Comparison of ENCODE assay signal across 1 cellular context in the genomic region with DNA sequence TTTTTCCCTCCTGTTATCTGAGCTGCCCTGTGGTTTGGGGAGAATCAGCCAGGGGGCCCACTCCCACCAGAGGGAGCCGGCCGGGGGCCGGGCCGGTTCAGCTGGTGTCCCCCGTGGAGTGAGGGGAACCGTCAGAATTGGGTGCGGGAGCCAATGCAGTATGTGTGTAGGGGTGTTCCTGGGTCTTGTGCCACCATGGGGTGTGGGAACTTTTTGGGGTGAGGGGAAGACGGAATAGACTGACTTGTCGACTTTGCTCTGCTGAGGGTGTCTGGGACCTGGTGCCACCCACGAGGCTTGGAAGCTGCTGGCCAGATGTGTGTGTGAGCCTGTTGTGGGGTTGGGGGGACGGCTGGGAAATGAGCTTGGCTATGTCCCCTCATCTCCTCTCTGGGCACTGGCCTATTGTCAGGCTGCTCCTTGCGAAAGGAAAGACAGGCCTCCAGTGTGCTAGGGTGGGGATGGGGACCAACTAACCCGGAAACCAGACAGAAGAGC.
TF ChIP-seq lines count a peak whose summit lies in the region.

No MANE protein-coding gene starts in this region.

TF ChIP-seq in HepG2, 621 proteins besides CTCF, POLR2A, EP300 and RAD21:
- TF ChIP-seq HES4 (CRISPR knock-in tag; IDR thresholded peaks at IDR 0.05; ENCODE audit: borderline replicate concordance): no peak
- 0 out of 2 replicates have a peak, but pooled peaks have one; percentile 8 for TF ChIP-seq HNRNPL (IDR thresholded peaks at IDR 0.05; ENCODE audit: low read depth, low read length)
- no peak for TF ChIP-seq ATAD3A (CRISPR knock-in tag; IDR thresholded peaks at IDR 0.05)
- TF ChIP-seq U2AF1 (optimal IDR thresholded peaks at IDR 0.05; ENCODE audit: low read depth, low read length): peak; percentile 50
- TF ChIP-seq, protein P1, sequence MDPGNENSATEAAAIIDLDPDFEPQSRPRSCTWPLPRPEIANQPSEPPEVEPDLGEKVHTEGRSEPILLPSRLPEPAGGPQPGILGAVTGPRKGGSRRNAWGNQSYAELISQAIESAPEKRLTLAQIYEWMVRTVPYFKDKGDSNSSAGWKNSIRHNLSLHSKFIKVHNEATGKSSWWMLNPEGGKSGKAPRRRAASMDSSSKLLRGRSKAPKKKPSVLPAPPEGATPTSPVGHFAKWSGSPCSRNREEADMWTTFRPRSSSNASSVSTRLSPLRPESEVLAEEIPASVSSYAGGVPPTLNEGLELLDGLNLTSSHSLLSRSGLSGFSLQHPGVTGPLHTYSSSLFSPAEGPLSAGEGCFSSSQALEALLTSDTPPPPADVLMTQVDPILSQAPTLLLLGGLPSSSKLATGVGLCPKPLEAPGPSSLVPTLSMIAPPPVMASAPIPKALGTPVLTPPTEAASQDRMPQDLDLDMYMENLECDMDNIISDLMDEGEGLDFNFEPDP (CRISPR knock-in tag; conservative IDR thresholded peaks at IDR 0.05): no peak
- TF ChIP-seq ZSCAN12 (CRISPR knock-in tag; IDR thresholded peaks at IDR 0.05): no peak
- TF ChIP-seq ZNF510 (CRISPR knock-in tag; IDR thresholded peaks at IDR 0.05; ENCODE audit: low read depth): no peak
- TF ChIP-seq RAD51 (IDR thresholded peaks at IDR 0.05; ENCODE audit: borderline replicate concordance): no peak
- TF ChIP-seq ZNF34 (CRISPR knock-in tag; IDR thresholded peaks at IDR 0.05; ENCODE audit: borderline replicate concordance): 0 out of 2 replicates have a peak, but pooled peaks have one; percentile 11
- no peak for TF ChIP-seq ZNF101 (CRISPR knock-in tag; IDR thresholded peaks at IDR 0.05; ENCODE audit: borderline replicate concordance, low read depth)
- no peak for TF ChIP-seq ZNF318 (CRISPR knock-in tag; IDR thresholded peaks at IDR 0.05)
- TF ChIP-seq ZNF704 (CRISPR knock-in tag; IDR thresholded peaks at IDR 0.05; ENCODE audit: borderline replicate concordance): no peak
- no peak for TF ChIP-seq ZBTB25 (CRISPR knock-in tag; IDR thresholded peaks at IDR 0.05)
- TF ChIP-seq ZNF703 (CRISPR knock-in tag; IDR thresholded peaks at IDR 0.05; ENCODE audit: borderline replicate concordance): peak; percentile 32; the same call in 1 of the 2 replicates
- TF ChIP-seq, protein P2, sequence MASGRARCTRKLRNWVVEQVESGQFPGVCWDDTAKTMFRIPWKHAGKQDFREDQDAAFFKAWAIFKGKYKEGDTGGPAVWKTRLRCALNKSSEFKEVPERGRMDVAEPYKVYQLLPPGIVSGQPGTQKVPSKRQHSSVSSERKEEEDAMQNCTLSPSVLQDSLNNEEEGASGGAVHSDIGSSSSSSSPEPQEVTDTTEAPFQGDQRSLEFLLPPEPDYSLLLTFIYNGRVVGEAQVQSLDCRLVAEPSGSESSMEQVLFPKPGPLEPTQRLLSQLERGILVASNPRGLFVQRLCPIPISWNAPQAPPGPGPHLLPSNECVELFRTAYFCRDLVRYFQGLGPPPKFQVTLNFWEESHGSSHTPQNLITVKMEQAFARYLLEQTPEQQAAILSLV (CRISPR knock-in tag; IDR thresholded peaks at IDR 0.05; ENCODE audit: borderline replicate concordance): 0 out of 2 replicates have a peak, but pooled peaks have one; percentile 8
- TF ChIP-seq ZNF142 (CRISPR knock-in tag; IDR thresholded peaks at IDR 0.05): no peak
